8 cellular contexts compared by ENCODE assay signal in the genomic region with DNA sequence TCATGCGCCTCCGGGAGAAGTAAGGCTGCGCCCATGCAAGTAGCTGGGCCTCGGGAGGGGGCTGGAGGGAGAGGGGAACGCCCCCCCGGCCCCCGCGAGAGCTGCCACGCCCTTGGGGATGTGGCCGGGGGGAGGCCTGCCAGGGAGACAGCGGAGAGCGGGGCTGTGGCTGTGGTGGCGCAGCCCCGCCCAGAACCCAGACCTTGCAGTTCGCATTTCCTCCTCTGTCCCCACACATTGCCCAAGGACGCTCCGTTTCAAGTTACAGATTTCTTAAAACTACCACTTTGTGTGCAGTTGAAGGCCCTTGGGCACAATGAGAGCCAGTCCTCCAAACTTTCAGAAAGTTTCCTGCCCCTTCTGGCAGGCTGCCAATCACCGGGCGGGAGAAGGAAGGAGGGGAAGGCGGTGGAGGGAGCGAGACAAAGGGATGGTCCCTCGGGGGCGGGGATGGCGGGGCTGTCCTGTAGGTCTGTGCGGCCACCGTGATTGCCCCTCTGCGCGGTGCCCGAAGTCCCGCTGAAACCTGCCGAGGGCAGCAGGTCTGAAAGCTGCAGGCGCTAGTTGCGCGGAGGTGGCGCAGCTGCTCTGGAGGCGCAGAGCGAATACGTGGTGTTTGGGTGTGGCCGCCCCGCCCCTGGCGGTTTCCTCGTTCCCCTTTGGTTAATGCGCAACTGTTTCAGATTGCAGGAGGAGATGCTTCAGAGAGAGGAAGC. TPM values are rescaled to one million over a fixed set of nuclear protein-coding genes. Genes with fewer than 3 reads are reported as not detected.
DNase-seq lines count a peak whose midpoint lies in the region; ATAC-seq and TF ChIP-seq lines count a peak whose summit lies in the region.

No MANE protein-coding gene starts in this region.

- H3K27ac ChIP-seq in 22Rv1 (peak overlapping the region; percentile 83), dorsolateral prefrontal cortex (peak overlapping the region in 54 of 59 donors; percentile 3 to 98 (median 83))

- DNase-seq in NCI-H2227 (lab: John Stamatoyannopoulos, UW; ENCODE audit: unreplicated experiment) (peak; percentile 17), dorsolateral prefrontal cortex (peak in 3 of 10 donors; percentile 7 to 47 (median 42)), medulla oblongata (ENCODE audit: extremely low spot score) (peak; percentile 45)
- peak; percentile 88 for DNase-seq in activated CD4-positive, alpha-beta T cell treated with anti-CD3 and anti-CD28 coated beads, Interleukin-2, amount 50 U/mL, for 1 hour
- peak; percentile 69 to 74 for DNase-seq in stimulated activated CD8-positive, alpha-beta memory T cell treated with anti-CD3 and anti-CD28 coated beads, Interleukin-15, amount 100 ng/mL, for 4 hours (ENCODE audit: low read depth in 2 of 2)

- intact Hi-C loops in dorsolateral prefrontal cortex (cut with DNase I): no loop called here

- H3K27me3 ChIP-seq in dorsolateral prefrontal cortex: peaks cover 0 to 81% (median 54%) of the 10 kb centered on the region in 45 donors

- TF ChIP-seq CTCF in 22Rv1 (IDR thresholded peaks at IDR 0.05) (no peak), dorsolateral prefrontal cortex (IDR thresholded peaks at IDR 0.05 in 54 of 56, conservative IDR thresholded peaks at IDR 0.05 in 2 of 56; ENCODE audit: low read depth in 1 of 56, partially characterized antibody in 56 of 56) (peak in 1 of 56 donors; percentile 17)

- H3K4me3 ChIP-seq in dorsolateral prefrontal cortex: peak overlapping the region; percentile 36 to 80 (median 64)

- ATAC-seq in GM18517 (IDR thresholded peaks at IDR 0.05; ENCODE audit: unreplicated experiment) (peak; percentile 51), HG02981 (IDR thresholded peaks at IDR 0.05; ENCODE audit: unreplicated experiment) (peak; percentile 38)

RNA-seq across cellular contexts. Expression of gene VIM, which starts 2.1 kb away (rescaled TPM):
- 100 to 1,000 TPM in 119 of 120 experiments, 10 to 100 TPM in 1; 77.3 to 917 (median 230) TPM for total RNA-seq in dorsolateral prefrontal cortex

RNA-seq across cellular contexts. Expression of gene TRDMT1, which starts 28.7 kb away (rescaled TPM):
- 10 to 100 TPM in 85 of 120 experiments, 1 to 10 TPM in 35; 7.3 to 21.5 (median 11.3) TPM for total RNA-seq in dorsolateral prefrontal cortex
